10 cellular contexts compared by ENCODE assay signal in the genomic region with DNA sequence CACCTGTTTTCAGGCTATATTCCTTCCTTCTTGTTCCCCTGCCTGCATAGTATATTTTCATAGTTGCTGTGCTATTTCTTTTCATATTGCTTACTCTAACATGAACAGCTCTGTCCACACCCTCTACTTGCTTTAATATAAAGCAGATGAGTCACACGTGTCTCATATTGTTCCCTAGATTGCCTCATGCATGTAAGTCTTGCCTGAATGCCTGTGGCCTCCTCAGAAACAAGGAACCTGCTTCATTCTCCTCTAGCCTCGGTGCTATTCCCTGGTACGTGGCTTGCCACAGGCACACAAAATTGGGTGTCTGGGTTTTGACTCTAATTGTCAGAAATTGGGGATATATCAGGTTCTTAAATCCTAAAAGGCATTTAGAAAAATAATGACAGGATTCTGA. TPM values are rescaled to one million over a fixed set of nuclear protein-coding genes. Genes with fewer than 3 reads are reported as not detected.
A peak's percentile ranks its signal among the peaks of the same experiment; 100 is the strongest.
DNase-seq lines count a peak whose midpoint lies in the region; ATAC-seq and TF ChIP-seq lines count a peak whose summit lies in the region.
"Had no signal": no experiment of that assay in that cellular context is flagged by ENCODE, and none has a peak within 500 bp of the region (broad histone marks: within the 10 kb centered on the region; RNA-seq: fewer than 3 reads in every experiment).

No MANE protein-coding gene starts in this region.

- H3K27me3 ChIP-seq in vagina = no peaks in the 10 kb centered on the region

- H3K27ac ChIP-seq in SK-N-MC = no peak overlapping the region
- H3K27ac ChIP-seq in vagina = peak overlapping the region; percentile 40

- H3K4me3 ChIP-seq in SK-N-MC (peak overlapping the region; percentile 20; the same call in 1 of the 2 replicates), fibroblast of pulmonary artery (replicated peaks; ENCODE audit: low read depth, low read length) (no peak overlapping the region), vagina (no peak overlapping the region)

- H3K36me3 ChIP-seq in SK-N-MC (ENCODE audit: insufficient read depth, low read length) (no peaks in the 10 kb centered on the region), vagina (no peaks in the 10 kb centered on the region)

- peak; percentile 3 to 8 for DNase-seq in activated T-cell treated with anti-CD3 and anti-CD28 coated beads, Interleukin-2, amount 50 U/mL, for 48 hours
- no peak for DNase-seq in activated T-cell treated with anti-CD3 and anti-CD28 coated beads, Interleukin-2, amount 50 U/mL, for 1 hour
- peak; percentile 37 for DNase-seq in SK-N-MC (ENCODE audit: low read depth, low spot score)
- peak; percentile 84 for DNase-seq in fibroblast of pulmonary artery (ENCODE audit: low read depth)
- peak in 1 of 2 donors; percentile 77 for DNase-seq in vagina (ENCODE audit: extremely low spot score in 2 of 2)
- DNase-seq in medulla oblongata (ENCODE audit: extremely low spot score) = no peak
- DNase-seq: CD4-positive, CD25-positive, alpha-beta regulatory T cell; naive thymus-derived CD4-positive, alpha-beta T cell had no signal

- TF ChIP-seq POLR2A in vagina (IDR thresholded peaks at IDR 0.05) = no peak

- intact Hi-C loops in vagina (cut with DNase I) = no loop called here

- H3K9ac ChIP-seq in SK-N-MC (ENCODE audit: insufficient read length) = peak overlapping the region; percentile 29

- H3K9me3 ChIP-seq in SK-N-MC (ENCODE audit: low read depth, low read length) (no peaks in the 10 kb centered on the region), vagina (no peaks in the 10 kb centered on the region)

- H3K4me1 ChIP-seq in vagina = peaks cover 8% of the 10 kb centered on the region

- no peak for ATAC-seq in GM21717 (IDR thresholded peaks at IDR 0.05; ENCODE audit: unreplicated experiment)
- no peak for ATAC-seq in HG03095 (IDR thresholded peaks at IDR 0.05; ENCODE audit: unreplicated experiment)
- ATAC-seq: naive thymus-derived CD4-positive, alpha-beta T cell had no signal

- TF ChIP-seq CTCF in fibroblast of pulmonary artery (IDR thresholded peaks at IDR 0.05; ENCODE audit: low read length, missing control alignments) (no peak), vagina (IDR thresholded peaks at IDR 0.05) (no peak)

RNA-seq across cellular contexts. Expression of a gene that starts 16.5 kb away (rescaled TPM):
- 409 TPM for total RNA-seq in vagina
- total RNA-seq: CD4-positive, CD25-positive, alpha-beta regulatory T cell; naive thymus-derived CD4-positive, alpha-beta T cell had no signal

Comparison
In these comparisons a context has a peak if more than half of its experiments do, and no peak if none do; other contexts are left out.
1. DNase-seq: peak in activated T-cell treated with anti-CD3 and anti-CD28 coated beads, Interleukin-2, amount 50 U/mL, for 48 hours (2 of 2), SK-N-MC (single experiment) and fibroblast of pulmonary artery (single experiment); none in activated T-cell treated with anti-CD3 and anti-CD28 coated beads, Interleukin-2, amount 50 U/mL, for 1 hour (single experiment) and medulla oblongata (single experiment).